ENCODE assay signal across 26 cellular contexts in the genomic region with DNA sequence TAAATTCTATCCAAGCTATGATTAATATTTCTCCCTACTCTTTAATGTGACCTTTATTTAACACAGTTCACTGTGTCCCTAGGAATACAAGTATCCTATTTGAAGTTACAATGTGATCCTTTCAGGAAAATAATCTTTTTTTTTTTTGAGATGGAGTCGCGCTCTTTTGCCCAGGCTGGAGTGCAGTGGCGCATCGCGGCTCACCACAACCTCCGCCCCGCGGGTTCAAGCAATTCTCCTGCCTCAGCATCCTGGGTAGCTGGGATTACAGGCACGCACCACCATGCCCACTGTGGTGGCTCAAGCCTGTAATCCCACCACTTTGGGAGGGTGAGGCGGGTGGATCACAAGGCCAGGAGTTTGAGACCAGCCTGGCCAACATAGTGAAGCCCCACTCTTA.
"Had no signal": no experiment of that assay in that cellular context is flagged by ENCODE, and none has a peak within 500 bp of the region (broad histone marks: within the 10 kb centered on the region; RNA-seq: fewer than 3 reads in every experiment).

No MANE protein-coding gene starts in this region.

- H3K4me1 ChIP-seq: colonic mucosa, esophagus muscularis mucosa, esophagus squamous epithelium, foreskin keratinocyte, gastrocnemius medialis, gastroesophageal sphincter, heart left ventricle, heart right ventricle had no signal

- ATAC-seq: effector memory CD8-positive, alpha-beta T cell; esophagus mucosa; foreskin keratinocyte; gastrocnemius medialis; gastroesophageal sphincter; heart left ventricle; heart right ventricle had no signal

- H3K9me3 ChIP-seq: colonic mucosa, esophagus muscularis mucosa, esophagus squamous epithelium, gastrocnemius medialis, gastroesophageal sphincter, heart left ventricle, heart right ventricle had no signal

- H3K27ac ChIP-seq: colonic mucosa, coronary artery, dorsolateral prefrontal cortex, epithelial cell of prostate, esophagus muscularis mucosa, esophagus squamous epithelium, foreskin keratinocyte, gastrocnemius medialis, gastroesophageal sphincter, heart left ventricle, heart right ventricle had no signal

- H3K27me3 ChIP-seq: colonic mucosa, dorsolateral prefrontal cortex, esophagus muscularis mucosa, esophagus squamous epithelium, foreskin keratinocyte, gastrocnemius medialis, gastroesophageal sphincter, heart left ventricle, heart right ventricle had no signal

- H3K36me3 ChIP-seq: colonic mucosa had no signal

- H3K4me3 ChIP-seq: colonic mucosa, coronary artery, dorsolateral prefrontal cortex, esophagus muscularis mucosa, esophagus squamous epithelium, gastrocnemius medialis, gastroesophageal sphincter, heart left ventricle, heart right ventricle had no signal

- FAIRE-seq: colon, endometrium had no signal

- DNase-seq: colonic mucosa; cortex of kidney; dermis blood vessel endothelial cell; dorsolateral prefrontal cortex; effector CD4-positive, alpha-beta T cell; effector CD8-positive, alpha-beta T cell; effector memory CD4-positive, alpha-beta T cell; effector memory CD8-positive, alpha-beta T cell; endodermal cell; erythroblast; esophagus squamous epithelium; foreskin fibroblast; foreskin keratinocyte; foreskin melanocyte; gastrocnemius medialis; glutamatergic neuron; head of caudate nucleus; heart left ventricle; heart right ventricle had no signal
